16 cellular contexts compared by ENCODE assay signal in genomic region chr7:156582591-156583123, GRCh38.
"Had no signal": no experiment of that assay in that cellular context is flagged by ENCODE, and none has a peak within 500 bp of the region (broad histone marks: within the 10 kb centered on the region; RNA-seq: fewer than 3 reads in every experiment).

No MANE protein-coding gene starts in this region.

- H3K27ac ChIP-seq: body of pancreas, pancreas, suprapubic skin, upper lobe of right lung had no signal

- H3K27ac Mint-ChIP-seq: activated naive CD4-positive, alpha-beta T cell treated with anti-CD3 and anti-CD28 coated beads, Interleukin-2, amount 50 U/mL, for 72 hours; dendritic cell treated with granulocyte-macrophage colony-stimulating factor and Interleukin-4, amounts not matched to agents 40 ng/mL and 50 ng/mL, for 4 days; endodermal cell; naive B cell had no signal

- H3K9me3 Mint-ChIP-seq: dendritic cell treated with granulocyte-macrophage colony-stimulating factor and Interleukin-4, amounts not matched to agents 40 ng/mL and 50 ng/mL, for 4 days had no signal

- H3K4me3 Mint-ChIP-seq: dendritic cell treated with granulocyte-macrophage colony-stimulating factor and Interleukin-4, amounts not matched to agents 40 ng/mL and 50 ng/mL, for 4 days; endodermal cell; naive B cell had no signal

- H3K9me3 ChIP-seq: pancreas, suprapubic skin, upper lobe of right lung had no signal

- H3K36me3 ChIP-seq: pancreas, suprapubic skin, upper lobe of right lung had no signal

- DNase-seq: activated CD4-positive, alpha-beta T cell treated with anti-CD3 and anti-CD28 coated beads, Interleukin-2, amount 50 U/mL, for 1 hour; activated effector memory CD4-positive, alpha-beta T cell treated with Interleukin-2 at 50 U/mL for 16 hours; amniotic stem cell; body of pancreas; endodermal cell; erythroblast; left colon; naive B cell; pancreas; stimulated activated CD4-positive, alpha-beta T cell treated with anti-CD3 and anti-CD28 coated beads, Interleukin-4, amount 100 ng/mL, for 1 hour; stimulated activated CD8-positive, alpha-beta memory T cell treated with anti-CD3 and anti-CD28 coated beads, Interleukin-4, amount 100 ng/mL, for 48 hours; stimulated activated naive CD8-positive, alpha-beta T cell treated with anti-CD3 and anti-CD28 coated beads, Interleukin-15, Interleukin-2, amounts not matched to agents 100 U/mL and 50 U/mL, for 24 hours; upper lobe of right lung had no signal

- H3K4me1 ChIP-seq: body of pancreas, pancreas, suprapubic skin, upper lobe of right lung had no signal

- H3K27me3 ChIP-seq: body of pancreas, pancreas, suprapubic skin, upper lobe of right lung had no signal

- H3K4me3 ChIP-seq: body of pancreas, pancreas, suprapubic skin, upper lobe of right lung had no signal

- ATAC-seq: activated naive CD4-positive, alpha-beta T cell treated with anti-CD3 and anti-CD28 coated beads, Interleukin-2, amount 50 U/mL, for 72 hours; body of pancreas; left colon; pancreas; stimulated activated naive CD8-positive, alpha-beta T cell treated with anti-CD3 and anti-CD28 coated beads, Interleukin-15, Interleukin-2, amounts not matched to agents 100 U/mL and 50 U/mL, for 24 hours; upper lobe of right lung had no signal

- H3K36me3 Mint-ChIP-seq: activated naive CD4-positive, alpha-beta T cell treated with anti-CD3 and anti-CD28 coated beads, Interleukin-2, amount 50 U/mL, for 72 hours had no signal

- H3K4me1 Mint-ChIP-seq: naive B cell had no signal
